14 cellular contexts compared by ENCODE assay signal in the genomic region with DNA sequence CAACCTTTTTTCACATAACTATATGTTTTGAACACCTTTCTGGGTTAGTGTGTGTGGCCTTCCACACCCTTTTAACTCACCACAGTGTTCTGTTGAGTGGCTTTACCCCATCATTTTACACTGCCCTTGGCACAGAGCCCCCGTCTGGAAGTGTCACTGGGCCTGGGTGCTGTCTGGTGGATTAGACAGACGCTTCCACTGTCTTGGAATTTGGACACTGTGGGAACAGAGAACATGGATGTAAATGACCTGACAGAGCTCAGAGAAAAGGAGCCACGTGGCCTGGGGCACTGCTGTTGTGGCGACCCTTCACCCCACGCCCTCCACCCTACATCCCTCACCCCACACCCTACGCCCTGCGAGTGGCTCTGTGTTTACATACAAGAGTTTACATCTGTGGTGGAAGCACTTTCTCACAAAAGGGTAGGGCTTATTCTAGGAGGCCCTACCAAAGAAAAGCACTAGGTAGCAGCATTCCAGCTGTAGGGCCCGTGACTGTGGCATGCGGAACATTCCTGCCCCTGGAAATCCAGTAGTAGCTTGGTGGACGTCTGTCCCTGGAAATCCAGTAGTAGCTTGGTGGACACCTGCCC.
"Had no signal": no experiment of that assay in that cellular context is flagged by ENCODE, and none has a peak within 500 bp of the region (broad histone marks: within the 10 kb centered on the region; RNA-seq: fewer than 3 reads in every experiment).

No MANE protein-coding gene starts in this region.

- H3K9me3 ChIP-seq: body of pancreas, left lung had no signal

- DNase-seq: activated CD4-positive, alpha-beta T cell treated with anti-CD3 and anti-CD28 coated beads for 36 hours; activated CD4-positive, alpha-beta T cell treated with anti-CD3 and anti-CD28 coated beads, Interleukin-2, amount 50 U/mL, for 48 hours; activated naive CD8-positive, alpha-beta T cell treated with anti-CD3 and anti-CD28 coated beads, Interleukin-2, amount 10 ng/mL, durations not matched to agents 7 days and 5 days; activated T-cell treated with anti-CD3 and anti-CD28 coated beads for 4 hours; body of pancreas; erythroblast; foreskin melanocyte; glutamatergic neuron; hippocampal formation; left lung; occipital lobe; stimulated activated naive CD8-positive, alpha-beta T cell treated with anti-CD3 and anti-CD28 coated beads, Interleukin-15, Interleukin-2, amounts not matched to agents 100 U/mL and 50 U/mL, for 24 hours had no signal

- H3K4me3 ChIP-seq: body of pancreas, left lung, skin epidermis had no signal

- ATAC-seq: activated CD4-positive, alpha-beta T cell treated with anti-CD3 and anti-CD28 coated beads for 36 hours; body of pancreas; left lung; stimulated activated naive CD8-positive, alpha-beta T cell treated with anti-CD3 and anti-CD28 coated beads, Interleukin-15, Interleukin-2, amounts not matched to agents 100 U/mL and 50 U/mL, for 24 hours; WTC11 had no signal

- H3K27ac ChIP-seq: body of pancreas had no signal

- H3K36me3 ChIP-seq: left lung had no signal

- H3K27me3 ChIP-seq: body of pancreas had no signal
